In the genomic region with DNA sequence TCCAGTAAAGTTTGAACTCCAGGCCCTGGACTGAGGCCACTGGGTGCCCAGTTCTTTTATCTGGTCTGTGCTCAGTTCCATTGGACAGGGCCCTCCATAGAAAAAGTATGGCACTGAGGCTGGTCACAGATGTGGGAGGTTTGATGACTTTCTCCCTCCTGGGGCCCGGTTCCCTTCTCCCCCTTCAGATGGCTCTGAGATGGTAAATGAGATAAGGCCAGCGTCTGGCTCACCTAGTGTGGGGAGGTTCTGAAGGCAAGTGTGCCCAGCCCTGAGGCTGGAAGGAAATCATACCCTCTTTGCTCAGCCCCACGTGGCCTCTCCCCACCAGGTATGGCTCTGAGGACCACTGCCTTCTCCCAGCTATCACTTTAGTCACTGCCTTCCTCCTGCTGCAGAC, we compare ENCODE assay signal across 17 cellular contexts. TPM values are rescaled to one million over a fixed set of nuclear protein-coding genes. Genes with fewer than 3 reads are reported as not detected.
A peak's percentile ranks its signal among the peaks of the same experiment; 100 is the strongest.
DNase-seq lines count a peak whose midpoint lies in the region; ATAC-seq and TF ChIP-seq lines count a peak whose summit lies in the region.
"Had no signal": no experiment of that assay in that cellular context is flagged by ENCODE, and none has a peak within 500 bp of the region (broad histone marks: within the 10 kb centered on the region; RNA-seq: fewer than 3 reads in every experiment).

No MANE protein-coding gene starts in this region.

- H3K9me3 Mint-ChIP-seq in Calu3 (ENCODE audit: low read depth, unreplicated experiment) = no peaks in the 10 kb centered on the region
- no peaks in the 10 kb centered on the region for H3K9me3 Mint-ChIP-seq in effector memory CD8-positive, alpha-beta T cell
- H3K9me3 Mint-ChIP-seq: activated naive CD4-positive, alpha-beta T cell treated with anti-CD3 and anti-CD28 coated beads for 36 hours; naive thymus-derived CD8-positive, alpha-beta T cell had no signal

- no peaks in the 10 kb centered on the region for H3K36me3 ChIP-seq in gastroesophageal sphincter
- H3K36me3 ChIP-seq in psoas muscle (ENCODE audit: insufficient read depth in 1 of 2, low read depth in 1 of 2) = no peaks in the 10 kb centered on the region
- H3K36me3 ChIP-seq: BE2C, prostate gland, suprapubic skin had no signal

- no peak overlapping the region for H3K4me3 Mint-ChIP-seq in Calu3 (ENCODE audit: low read depth, unreplicated experiment)
- H3K4me3 Mint-ChIP-seq in effector memory CD8-positive, alpha-beta T cell = no peak overlapping the region

- H3K4me3 ChIP-seq in gastroesophageal sphincter = no peak overlapping the region
- H3K4me3 ChIP-seq in psoas muscle = no peak overlapping the region
- H3K4me3 ChIP-seq: prostate gland had no signal

- peaks cover 8% of the 10 kb centered on the region for H3K36me3 Mint-ChIP-seq in Calu3 (ENCODE audit: insufficient read depth, unreplicated experiment)
- H3K36me3 Mint-ChIP-seq in effector memory CD8-positive, alpha-beta T cell (ENCODE audit: insufficient read depth) = no peaks in the 10 kb centered on the region
- H3K36me3 Mint-ChIP-seq: naive thymus-derived CD8-positive, alpha-beta T cell had no signal

- POLR2A ChIA-PET in HEK293T (lab: Yijun Ruan, JAX) = no interaction called here

- H3K27me3 ChIP-seq in gastroesophageal sphincter (peaks cover 81% of the 10 kb centered on the region), psoas muscle (ENCODE audit: insufficient read depth in 3 of 3, low read length in 2 of 3) (peaks cover 0 to 45% (median 12%) of the 10 kb centered on the region in 3 donors)
- H3K27me3 ChIP-seq: BE2C had no signal

- H3K4me1 ChIP-seq in gastroesophageal sphincter = peaks cover 0 to 22% (median 0%) of the 10 kb centered on the region in 3 donors
- peaks cover 9% of the 10 kb centered on the region for H3K4me1 ChIP-seq in psoas muscle
- H3K4me1 ChIP-seq: prostate gland had no signal

- H3K27ac Mint-ChIP-seq in Calu3 (ENCODE audit: unreplicated experiment) = no peak overlapping the region
- H3K27ac Mint-ChIP-seq in effector memory CD8-positive, alpha-beta T cell = no peak overlapping the region
- H3K27ac Mint-ChIP-seq: activated naive CD4-positive, alpha-beta T cell treated with anti-CD3 and anti-CD28 coated beads for 36 hours had no signal

- H3K27me3 Mint-ChIP-seq in Calu3 (ENCODE audit: unreplicated experiment) = peaks cover 52% of the 10 kb centered on the region
- H3K27me3 Mint-ChIP-seq in effector memory CD8-positive, alpha-beta T cell = peaks cover 34 to 67% of the 10 kb centered on the region in 2 donors

- H3K27ac ChIP-seq in gastroesophageal sphincter (peak overlapping the region in 3 of 4 donors; percentile 71 to 77 (median 72)), psoas muscle (peak overlapping the region; percentile 65)

- intact Hi-C loops in psoas muscle (cut with DNase I) (loop anchor here in 1 of 2 donors (5.0 to 10.0 kb wide), 2 partner anchors 57 to 99 kb away; no protein-coding TSS in a partner anchor), Calu3 (cut with micrococcal nuclease; ENCODE audit: unreplicated experiment) (no loop called here)

- 36 to 88% methylated on average over 1 to 3 of the region's 3 CpGs for WGBS in gastroesophageal sphincter (ENCODE audit: low coverage in 1 of 2), 2 donors
- 78 to 89% (median 81%) methylated on average over 3 of the region's 3 CpGs for WGBS in psoas muscle, 3 donors

- TF ChIP-seq EP300 in gastroesophageal sphincter (IDR thresholded peaks at IDR 0.05) = no peak

- CTCF ChIA-PET in HEK293T (lab: Yijun Ruan, JAX) (no interaction called here), Calu3 (lab: Charles Lee) (no interaction called here)

- H3K9me3 ChIP-seq in gastroesophageal sphincter (no peaks in the 10 kb centered on the region), psoas muscle (no peaks in the 10 kb centered on the region)
- H3K9me3 ChIP-seq: BE2C, prostate gland, suprapubic skin had no signal

- DNase-seq in D341Med (ENCODE audit: low spot score) = peak; percentile 19
- peak; percentile 7 for DNase-seq in HEK293T (ENCODE audit: extremely low spot score)
- DNase-seq in psoas muscle = no peak
- DNase-seq in NOMO-1 (lab: John Stamatoyannopoulos, UW; ENCODE audit: unreplicated experiment in 2 of 2) = no peak
- DNase-seq in Calu3 = no peak
- DNase-seq in effector memory CD8-positive, alpha-beta T cell = no peak
- DNase-seq: activated naive CD4-positive, alpha-beta T cell treated with anti-CD3 and anti-CD28 coated beads for 36 hours; BE2C; hippocampal formation; mesenchymal stem cell; naive thymus-derived CD8-positive, alpha-beta T cell; NCI-H1417; NCI-H524 had no signal

- TF ChIP-seq CTCF in gastroesophageal sphincter (IDR thresholded peaks at IDR 0.05) = no peak
- TF ChIP-seq CTCF in psoas muscle (IDR thresholded peaks at IDR 0.05) = no peak
- TF ChIP-seq CTCF in Calu3 (IDR thresholded peaks at IDR 0.05; ENCODE audit: unreplicated experiment) = no peak

- BruUV-seq in Calu3 (replicated peaks; lab: Mats Ljungman, UMichigan) = no TSS peak

- H3K4me1 Mint-ChIP-seq in Calu3 (ENCODE audit: low read depth, unreplicated experiment) = no peaks in the 10 kb centered on the region
- peaks cover 3 to 6% of the 10 kb centered on the region in 2 donors for H3K4me1 Mint-ChIP-seq in effector memory CD8-positive, alpha-beta T cell (ENCODE audit: low read depth in 2 of 2)

- TF ChIP-seq POLR2A in gastroesophageal sphincter (IDR thresholded peaks at IDR 0.05) = no peak

- no peak for ATAC-seq in gastroesophageal sphincter
- no peak for ATAC-seq in psoas muscle
- no peak for ATAC-seq in effector memory CD8-positive, alpha-beta T cell (replicated peaks)
- ATAC-seq: naive thymus-derived CD8-positive, alpha-beta T cell had no signal

TF ChIP-seq in HEK293T, 16 proteins besides CTCF, POLR2A, EP300 and RAD21:
- TF ChIP-seq ZNF384 (IDR thresholded peaks at IDR 0.05) = no peak
- TF ChIP-seq SUZ12 (IDR thresholded peaks at IDR 0.05) = no peak

RNA-seq across cellular contexts. Expression of gene CLDN5, which starts 1.5 kb away (rescaled TPM):
- 100 to 1,000 TPM in 2 of 4 donors, 10 to 100 TPM in 2; 29.6 to 149 (median 93.3) TPM for total RNA-seq in gastroesophageal sphincter
- total RNA-seq in psoas muscle = 10 to 100 TPM; 23.0 to 57.2 (median 35.5) TPM
- 100 to 1,000 TPM in 2 of 3 donors, 10 to 100 TPM in 1; 25.4 to 138 (median 103) TPM for polyA plus RNA-seq in psoas muscle
- not detected in 2 replicates for total RNA-seq in Calu3 (2022)
- total RNA-seq: G401; naive thymus-derived CD8-positive, alpha-beta T cell had no signal

RNA-seq across cellular contexts. Expression of gene CDC45, which starts 45.9 kb away (rescaled TPM):
- total RNA-seq in gastroesophageal sphincter = 1 to 10 TPM in 1 of 4 donors, not detected in 3; 2.1 TPM
- under 1 TPM in 2 of 4 donors, not detected in 2; 0.50 to 0.71 TPM for total RNA-seq in psoas muscle
- polyA plus RNA-seq in psoas muscle = under 1 TPM; 0.30 to 0.77 (median 0.73) TPM
- total RNA-seq in Calu3 (2022) = 45.0 and 52.8 TPM in 2 replicates

RNA-seq across cellular contexts. Expression of gene UFD1, which starts 46.7 kb away (rescaled TPM):
- 10 to 100 TPM; 22.7 to 56.2 (median 38.2) TPM for total RNA-seq in gastroesophageal sphincter
- 10 to 100 TPM; 44.3 to 97.4 (median 58.4) TPM for total RNA-seq in psoas muscle
- 100 to 1,000 TPM in 2 of 3 donors, 10 to 100 TPM in 1; 79.6 to 226 (median 124) TPM for polyA plus RNA-seq in psoas muscle
- 87.8 and 95.7 TPM in 2 replicates for total RNA-seq in Calu3 (2022)

Comparison
In these comparisons a context has a peak if more than half of its experiments do, and no peak if none do; other contexts are left out.
1. DNase-seq: peak in D341Med (single experiment) and HEK293T (single experiment); none in psoas muscle (0 of 2), NOMO-1 (0 of 2), Calu3 (single experiment) and effector memory CD8-positive, alpha-beta T cell (0 of 3).
2. RNA of gene CLDN5, which starts 1.5 kb away (total RNA-seq): 29.6 to 149 TPM in gastroesophageal sphincter and 23.0 to 57.2 TPM in psoas muscle; not detected in Calu3; every median in the first group is over 10 times any median in the second.
3. RNA of gene CDC45, which starts 45.9 kb away (total RNA-seq): 45.0 to 52.8 TPM in Calu3; 0.50 to 0.71 TPM in psoas muscle and 2.1 TPM in gastroesophageal sphincter; every median in the first group is over 10 times any median in the second.